ENCODE assay signal across 1 cellular context in genomic region chr16:30956601-30957455, GRCh38.
A peak's percentile ranks its signal among the peaks of the same experiment; 100 is the strongest.
TF ChIP-seq lines count a peak whose summit lies in the region.

No MANE protein-coding gene starts in this region.

TF ChIP-seq in GM23338, 12 proteins besides CTCF, POLR2A, EP300 and RAD21 (continued from another document):
- TF ChIP-seq, protein P1, sequence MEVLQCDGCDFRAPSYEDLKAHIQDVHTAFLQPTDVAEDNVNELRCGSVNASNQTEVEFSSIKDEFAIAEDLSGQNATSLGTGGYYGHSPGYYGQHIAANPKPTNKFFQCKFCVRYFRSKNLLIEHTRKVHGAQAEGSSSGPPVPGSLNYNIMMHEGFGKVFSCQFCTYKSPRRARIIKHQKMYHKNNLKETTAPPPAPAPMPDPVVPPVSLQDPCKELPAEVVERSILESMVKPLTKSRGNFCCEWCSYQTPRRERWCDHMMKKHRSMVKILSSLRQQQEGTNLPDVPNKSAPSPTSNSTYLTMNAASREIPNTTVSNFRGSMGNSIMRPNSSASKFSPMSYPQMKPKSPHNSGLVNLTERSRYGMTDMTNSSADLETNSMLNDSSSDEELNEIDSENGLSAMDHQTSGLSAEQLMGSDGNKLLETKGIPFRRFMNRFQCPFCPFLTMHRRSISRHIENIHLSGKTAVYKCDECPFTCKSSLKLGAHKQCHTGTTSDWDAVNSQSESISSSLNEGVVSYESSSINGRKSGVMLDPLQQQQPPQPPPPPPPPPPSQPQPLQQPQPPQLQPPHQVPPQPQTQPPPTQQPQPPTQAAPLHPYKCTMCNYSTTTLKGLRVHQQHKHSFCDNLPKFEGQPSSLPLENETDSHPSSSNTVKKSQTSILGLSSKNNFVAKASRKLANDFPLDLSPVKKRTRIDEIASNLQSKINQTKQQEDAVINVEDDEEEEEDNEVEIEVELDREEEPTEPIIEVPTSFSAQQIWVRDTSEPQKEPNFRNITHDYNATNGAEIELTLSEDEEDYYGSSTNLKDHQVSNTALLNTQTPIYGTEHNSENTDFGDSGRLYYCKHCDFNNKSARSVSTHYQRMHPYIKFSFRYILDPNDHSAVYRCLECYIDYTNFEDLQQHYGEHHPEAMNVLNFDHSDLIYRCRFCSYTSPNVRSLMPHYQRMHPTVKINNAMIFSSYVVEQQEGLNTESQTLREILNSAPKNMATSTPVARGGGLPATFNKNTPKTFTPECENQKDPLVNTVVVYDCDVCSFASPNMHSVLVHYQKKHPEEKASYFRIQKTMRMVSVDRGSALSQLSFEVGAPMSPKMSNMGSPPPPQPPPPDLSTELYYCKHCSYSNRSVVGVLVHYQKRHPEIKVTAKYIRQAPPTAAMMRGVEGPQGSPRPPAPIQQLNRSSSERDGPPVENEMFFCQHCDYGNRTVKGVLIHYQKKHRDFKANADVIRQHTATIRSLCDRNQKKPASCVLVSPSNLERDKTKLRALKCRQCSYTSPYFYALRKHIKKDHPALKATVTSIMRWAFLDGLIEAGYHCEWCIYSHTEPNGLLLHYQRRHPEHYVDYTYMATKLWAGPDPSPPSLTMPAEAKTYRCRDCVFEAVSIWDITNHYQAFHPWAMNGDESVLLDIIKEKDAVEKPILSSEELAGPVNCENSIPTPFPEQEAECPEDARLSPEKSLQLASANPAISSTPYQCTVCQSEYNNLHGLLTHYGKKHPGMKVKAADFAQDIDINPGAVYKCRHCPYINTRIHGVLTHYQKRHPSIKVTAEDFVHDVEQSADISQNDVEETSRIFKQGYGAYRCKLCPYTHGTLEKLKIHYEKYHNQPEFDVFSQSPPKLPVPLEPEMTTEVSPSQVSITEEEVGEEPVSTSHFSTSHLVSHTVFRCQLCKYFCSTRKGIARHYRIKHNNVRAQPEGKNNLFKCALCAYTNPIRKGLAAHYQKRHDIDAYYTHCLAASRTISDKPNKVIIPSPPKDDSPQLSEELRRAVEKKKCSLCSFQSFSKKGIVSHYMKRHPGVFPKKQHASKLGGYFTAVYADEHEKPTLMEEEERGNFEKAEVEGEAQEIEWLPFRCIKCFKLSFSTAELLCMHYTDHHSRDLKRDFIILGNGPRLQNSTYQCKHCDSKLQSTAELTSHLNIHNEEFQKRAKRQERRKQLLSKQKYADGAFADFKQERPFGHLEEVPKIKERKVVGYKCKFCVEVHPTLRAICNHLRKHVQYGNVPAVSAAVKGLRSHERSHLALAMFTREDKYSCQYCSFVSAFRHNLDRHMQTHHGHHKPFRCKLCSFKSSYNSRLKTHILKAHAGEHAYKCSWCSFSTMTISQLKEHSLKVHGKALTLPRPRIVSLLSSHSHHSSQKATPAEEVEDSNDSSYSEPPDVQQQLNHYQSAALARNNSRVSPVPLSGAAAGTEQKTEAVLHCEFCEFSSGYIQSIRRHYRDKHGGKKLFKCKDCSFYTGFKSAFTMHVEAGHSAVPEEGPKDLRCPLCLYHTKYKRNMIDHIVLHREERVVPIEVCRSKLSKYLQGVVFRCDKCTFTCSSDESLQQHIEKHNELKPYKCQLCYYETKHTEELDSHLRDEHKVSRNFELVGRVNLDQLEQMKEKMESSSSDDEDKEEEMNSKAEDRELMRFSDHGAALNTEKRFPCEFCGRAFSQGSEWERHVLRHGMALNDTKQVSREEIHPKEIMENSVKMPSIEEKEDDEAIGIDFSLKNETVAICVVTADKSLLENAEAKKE (CRISPR knock-in tag; IDR thresholded peaks at IDR 0.05), result no peak
- peak; percentile 9; the same call in 1 of the 2 replicates for TF ChIP-seq ETS1 (IDR thresholded peaks at IDR 0.05)
- TF ChIP-seq JUNB (IDR thresholded peaks at IDR 0.05; ENCODE audit: unreplicated experiment), result no peak
- TF ChIP-seq ZNF331 (CRISPR knock-in tag; IDR thresholded peaks at IDR 0.05; ENCODE audit: low read depth), result no peak
- TF ChIP-seq EZH2 (IDR thresholded peaks at IDR 0.05; ENCODE audit: low read depth, unreplicated experiment), result no peak
- no peak for TF ChIP-seq NANOG (IDR thresholded peaks at IDR 0.05; ENCODE audit: borderline replicate concordance)
- TF ChIP-seq STAT1 (IDR thresholded peaks at IDR 0.05; ENCODE audit: unreplicated experiment), result no peak
- no peak for TF ChIP-seq REST (IDR thresholded peaks at IDR 0.05; ENCODE audit: unreplicated experiment)
- TF ChIP-seq CREB1 (CRISPR knock-in tag; IDR thresholded peaks at IDR 0.05; ENCODE audit: low read depth), result no peak
- TF ChIP-seq POLR2AphosphoS5 (IDR thresholded peaks at IDR 0.05; ENCODE audit: low read depth), result peak; percentile 47
- no peak for TF ChIP-seq EZH2phosphoT487 (IDR thresholded peaks at IDR 0.05; ENCODE audit: unreplicated experiment)
